In genomic region chr16:29858149-29858899, GRCh38 we compare ENCODE assay signal across 17 cellular contexts. TPM values are rescaled to one million over a fixed set of nuclear protein-coding genes. Genes with fewer than 3 reads are reported as not detected.
A peak's percentile ranks its signal among the peaks of the same experiment; 100 is the strongest.
DNase-seq lines count a peak whose midpoint lies in the region; ATAC-seq and TF ChIP-seq lines count a peak whose summit lies in the region.
"Had no signal": no experiment of that assay in that cellular context is flagged by ENCODE, and none has a peak within 500 bp of the region (broad histone marks: within the 10 kb centered on the region; RNA-seq: fewer than 3 reads in every experiment).

No MANE protein-coding gene starts in this region.

- POLR2A ChIA-PET in HCT116 (lab: Charles Lee) = no interaction called here

- no peak for TF ChIP-seq CTCF in HCT116 (IDR thresholded peaks at IDR 0.05 in 2 of 3, conservative IDR thresholded peaks at IDR 0.05 in 1 of 3; ENCODE audit: borderline replicate concordance in 1 of 3, insufficient read depth in 1 of 3, low read depth in 2 of 3, low read length in 2 of 3)
- TF ChIP-seq CTCF in mammary epithelial cell (conservative IDR thresholded peaks at IDR 0.05 in 1 of 2, IDR thresholded peaks at IDR 0.05 in 1 of 2; ENCODE audit: extremely low read depth in 1 of 2, insufficient read depth in 1 of 2, low read depth in 1 of 2, low read length in 2 of 2) = no peak
- TF ChIP-seq CTCF in prostate gland (IDR thresholded peaks at IDR 0.05) = no peak

- intact Hi-C loops in HCT116 (cut with micrococcal nuclease) (no loop called here), mammary epithelial cell (cut with micrococcal nuclease) (no loop called here), prostate gland (cut with DNase I) (no loop called here)

- H3K79me2 ChIP-seq in HCT116 (ENCODE audit: insufficient read depth, low read length) = peaks cover 20% of the 10 kb centered on the region
- peaks cover 17% of the 10 kb centered on the region for H3K79me2 ChIP-seq in mammary epithelial cell (ENCODE audit: insufficient read depth, low read length)

- RAD21 ChIA-PET in HCT116 (lab: Charles Lee; ENCODE audit: low non-redundant PET in 1 of 2, low total read pairs in 2 of 2, uncharacterized antibody in 2 of 2, unreplicated experiment in 2 of 2) = no interaction called here

- H3K9me3 ChIP-seq in HCT116 (ENCODE audit: control insufficient read depth in 1 of 2, insufficient read depth in 1 of 2, low read depth in 1 of 2, low read length in 2 of 2) = no peaks in the 10 kb centered on the region
- H3K9me3 ChIP-seq in mammary epithelial cell (replicated peaks; ENCODE audit: insufficient read depth, low read length) = no peaks in the 10 kb centered on the region
- H3K9me3 ChIP-seq in prostate gland = no peaks in the 10 kb centered on the region
- H3K9me3 ChIP-seq: esophagus muscularis mucosa, neutrophil had no signal

- ATAC-seq in HCT116 (no peak), HG02798 (IDR thresholded peaks at IDR 0.05; ENCODE audit: poor library complexity, unreplicated experiment) (no peak)
- ATAC-seq: left cardiac atrium, Right ventricle myocardium inferior had no signal

- H3K4me1 ChIP-seq in HCT116 (ENCODE audit: control insufficient read depth in 1 of 2, insufficient read depth in 2 of 2, low read length in 2 of 2) = peaks cover 0 to 10% of the 10 kb centered on the region in 2 experiments; a peak in 1 of 4 replicates
- peaks cover 3% of the 10 kb centered on the region for H3K4me1 ChIP-seq in mammary epithelial cell (ENCODE audit: insufficient read depth, low read length)
- peaks cover 10% of the 10 kb centered on the region for H3K4me1 ChIP-seq in prostate gland (replicated peaks)

- BruUV-seq in HCT116 (replicated peaks; lab: Mats Ljungman, UMichigan) = TSS peak; percentile 4
- BruUV-seq in mammary epithelial cell (replicated peaks; lab: Mats Ljungman, UMichigan) = TSS peak; percentile 29

- DNase-seq in HCT116 (ENCODE audit: low read depth, low spot score) (no peak), mammary epithelial cell (no peak), prostate gland (ENCODE audit: low spot score) (peak; percentile 60), NOMO-1 treated with DMSO at 0.1 percent for 48 hours (lab: John Stamatoyannopoulos, UW; ENCODE audit: unreplicated experiment) (no peak), GM19240 (ENCODE audit: insufficient read length, low spot score) (no peak)
- DNase-seq: activated CD4-positive, alpha-beta T cell treated with anti-CD3 and anti-CD28 coated beads, Interleukin-2, amount 10 ng/mL, durations not matched to agents 24 days and 14 days; activated CD8-positive, alpha-beta memory T cell treated with anti-CD3 and anti-CD28 coated beads, Interleukin-2, amount 50 U/mL, for 4 hours; activated effector memory CD4-positive, alpha-beta T cell treated with Interleukin-2 at 50 U/mL for 16 hours; CD4-positive, alpha-beta memory T cell; H9; left cardiac atrium; NCI-H1436; NCI-H526 treated with DMSO at 0.1 percent for 48 hours had no signal

- in situ Hi-C loops in mammary epithelial cell (cut with MboI; ENCODE audit: low sequenced_read_pairs in 2 of 2) = no loop called here

- TF ChIP-seq POLR2A in HCT116 (IDR thresholded peaks at IDR 0.05; ENCODE audit: borderline replicate concordance, extremely low read depth, insufficient read depth, insufficient read length) (no peak), prostate gland (IDR thresholded peaks at IDR 0.05) (no peak)

- H2AFZ ChIP-seq in HCT116 (ENCODE audit: low read depth, low read length, poor library complexity, severe bottlenecking) (no peak overlapping the region), mammary epithelial cell (ENCODE audit: low read depth, low read length) (no peak overlapping the region)

- H4K20me1 ChIP-seq in HCT116 (ENCODE audit: insufficient read depth) = no peaks in the 10 kb centered on the region
- no peaks in the 10 kb centered on the region for H4K20me1 ChIP-seq in mammary epithelial cell (ENCODE audit: insufficient read depth, low read length)

- TF ChIP-seq RAD21 in HCT116 (IDR thresholded peaks at IDR 0.05; ENCODE audit: low read depth) = no peak

- CTCF ChIA-PET in HCT116 (lab: Charles Lee) (interaction anchor here (2.3 kb wide), 1 partner anchor 9 kb away, joined by 12 read pairs; no protein-coding TSS in a partner anchor), mammary epithelial cell (lab: Charles Lee; ENCODE audit: low non-redundant PET) (no interaction called here)

- no peak overlapping the region for H3K27ac ChIP-seq in HCT116 (ENCODE audit: low read depth, low read length)
- no peak overlapping the region for H3K27ac ChIP-seq in mammary epithelial cell (ENCODE audit: insufficient read depth, low read depth, low read length)
- H3K27ac ChIP-seq in prostate gland = no peak overlapping the region
- H3K27ac ChIP-seq: esophagus muscularis mucosa, neutrophil had no signal

- H3K27me3 ChIP-seq in HCT116 (ENCODE audit: insufficient read depth, low read length) (no peaks in the 10 kb centered on the region), mammary epithelial cell (ENCODE audit: insufficient read depth, low read length) (no peaks in the 10 kb centered on the region), prostate gland (replicated peaks; ENCODE audit: insufficient read depth) (no peaks in the 10 kb centered on the region)
- H3K27me3 ChIP-seq: esophagus muscularis mucosa, neutrophil had no signal

- WGBS in mammary epithelial cell (ENCODE audit: low coverage, missing lambda C conversion rate) = 84% methylated on average over 8 of the region's 11 CpGs
- 40% methylated on average over 11 of the region's 11 CpGs for WGBS in prostate gland

- H3K4me2 ChIP-seq in HCT116 (ENCODE audit: low read length) = no peak overlapping the region
- H3K4me2 ChIP-seq in mammary epithelial cell (ENCODE audit: insufficient read depth, low read depth, low read length) = no peak overlapping the region

- H3K36me3 ChIP-seq in HCT116 (ENCODE audit: control insufficient read depth in 1 of 2, insufficient read depth in 2 of 2, low read length in 2 of 2) (peaks cover 10 to 17% of the 10 kb centered on the region in 2 experiments), mammary epithelial cell (ENCODE audit: insufficient read depth, low read length) (peaks cover 3% of the 10 kb centered on the region), prostate gland (no peaks in the 10 kb centered on the region)

- no peaks in the 10 kb centered on the region for H3K9me2 ChIP-seq in HCT116 (ENCODE audit: insufficient read depth)

- no peak overlapping the region for H3K9ac ChIP-seq in HCT116 (ENCODE audit: low read length)
- no peak overlapping the region for H3K9ac ChIP-seq in mammary epithelial cell (ENCODE audit: insufficient read depth, low read length)

- dilution Hi-C loops in mammary epithelial cell (cut with HindIII; ENCODE audit: low sequenced_read_pairs) = no loop called here

- H3K4me3 ChIP-seq in HCT116 (replicated peaks in 1 of 2; ENCODE audit: low read depth in 1 of 2, low read length in 2 of 2) (no peak overlapping the region), mammary epithelial cell (replicated peaks in 1 of 3; ENCODE audit: insufficient read depth in 1 of 3, low read depth in 2 of 3, low read length in 3 of 3) (no peak overlapping the region), prostate gland (no peak overlapping the region)
- H3K4me3 ChIP-seq: esophagus muscularis mucosa had no signal

TF ChIP-seq in HCT116, 20 proteins besides CTCF, POLR2A, EP300 and RAD21 (continues in another document):
- TF ChIP-seq CBX3 (IDR thresholded peaks at IDR 0.05; ENCODE audit: low read depth) (no peak), EGR1 (IDR thresholded peaks at IDR 0.05; ENCODE audit: low read depth) (no peak), ATF3 (IDR thresholded peaks at IDR 0.05) (no peak), ZNF274 (IDR thresholded peaks at IDR 0.05; ENCODE audit: low read depth, low read length) (no peak), MAX (IDR thresholded peaks at IDR 0.05) (no peak), SRF (IDR thresholded peaks at IDR 0.05; ENCODE audit: low read depth) (no peak), JUND (IDR thresholded peaks at IDR 0.05) (no peak), TCF7L2 (IDR thresholded peaks at IDR 0.05; ENCODE audit: borderline replicate concordance, extremely low read depth, insufficient read depth, insufficient read length) (no peak)

RNA-seq across cellular contexts. Expression of gene CDIPT, which starts 4.7 kb away (rescaled TPM):
- total RNA-seq in HCT116 (2021; ENCODE audit: unreplicated experiment) (58.3 TPM), mammary epithelial cell (10 to 100 TPM; 47.8 to 72.2 TPM), prostate gland (100 to 1,000 TPM; 121 to 132 TPM)
- polyA plus RNA-seq in HCT116 (2012) = 65.6 and 70.5 TPM in 2 replicates
- 72.2 TPM for polyA plus RNA-seq in mammary epithelial cell
- polyA minus RNA-seq in mammary epithelial cell = 76.9 TPM

RNA-seq across cellular contexts. Expression of gene MVP, which starts 38.1 kb away (rescaled TPM):
- 75.1 TPM for total RNA-seq in HCT116 (2021; ENCODE audit: unreplicated experiment)
- 89.5 and 100 TPM in 2 replicates for polyA plus RNA-seq in HCT116 (2012)
- total RNA-seq in mammary epithelial cell = 100 to 1,000 TPM; 116 to 138 TPM
- 102 TPM for polyA plus RNA-seq in mammary epithelial cell
- polyA minus RNA-seq in mammary epithelial cell = 493 TPM
- 100 to 1,000 TPM in 1 of 2 donors, 10 to 100 TPM in 1; 59.3 to 247 TPM for total RNA-seq in prostate gland

RNA-seq across cellular contexts. Expression of gene SEZ6L2, which starts 41.0 kb away (rescaled TPM):
- total RNA-seq in HCT116 (2021; ENCODE audit: unreplicated experiment) (49.3 TPM), mammary epithelial cell (10 to 100 TPM in 1 of 2 donors, 1 to 10 TPM in 1; 8.5 to 18.3 TPM), prostate gland (10 to 100 TPM; 60.7 to 62.9 TPM)
- 62.9 and 68.9 TPM in 2 replicates for polyA plus RNA-seq in HCT116 (2012)
- 3.4 TPM for polyA plus RNA-seq in mammary epithelial cell
- 6.8 TPM for polyA minus RNA-seq in mammary epithelial cell
- polyA plus RNA-seq: CD4-positive, alpha-beta memory T cell had no signal

RNA-seq across cellular contexts. Expression of gene ASPHD1, which starts 42.0 kb away (rescaled TPM):
- total RNA-seq in HCT116 (2021; ENCODE audit: unreplicated experiment) (18.4 TPM), mammary epithelial cell (10 to 100 TPM in 1 of 2 donors, 1 to 10 TPM in 1; 1.5 to 14.7 TPM), prostate gland (1 to 10 TPM; 1.2 to 5.1 TPM)
- 15.2 and 15.5 TPM in 2 replicates for polyA plus RNA-seq in HCT116 (2012)
- polyA plus RNA-seq in mammary epithelial cell = 2.7 TPM
- polyA minus RNA-seq in mammary epithelial cell = not detected
- total RNA-seq: CD4-positive, alpha-beta memory T cell had no signal
- polyA plus RNA-seq: CD4-positive, alpha-beta memory T cell had no signal

RNA-seq across cellular contexts. Expression of gene PAGR1, which starts 42.4 kb away (rescaled TPM):
- total RNA-seq in HCT116 (2021; ENCODE audit: unreplicated experiment) = 28.9 TPM
- polyA plus RNA-seq in HCT116 (2012) = 20.0 and 26.5 TPM in 2 replicates
- total RNA-seq in mammary epithelial cell = 10 to 100 TPM; 13.7 to 24.9 TPM
- polyA plus RNA-seq in mammary epithelial cell = 25.1 TPM
- polyA minus RNA-seq in mammary epithelial cell = 18.4 TPM
- total RNA-seq in prostate gland = 10 to 100 TPM; 64.3 to 64.4 TPM
